Comparison of ENCODE assay signal across 13 cellular contexts in the genomic region with DNA sequence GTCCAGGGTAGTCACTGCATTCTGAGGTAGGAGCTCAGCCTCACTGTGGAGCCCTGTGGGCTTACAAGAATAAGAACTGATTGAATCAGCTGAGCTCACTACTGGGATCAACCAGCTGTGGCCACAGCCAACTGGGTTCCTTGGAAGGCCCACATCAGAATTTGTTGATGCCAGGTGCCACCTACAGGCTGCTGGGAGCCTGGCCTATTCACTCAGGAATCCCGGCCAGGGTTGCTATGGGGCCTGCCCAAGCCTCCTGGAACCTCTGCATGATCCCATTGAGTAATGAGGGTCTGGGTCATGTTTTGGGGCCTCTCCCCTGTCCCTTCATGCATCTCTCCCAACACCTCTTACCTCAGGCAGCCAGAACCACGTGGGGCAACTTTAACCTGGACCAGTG. TPM values are rescaled to one million over a fixed set of nuclear protein-coding genes. Genes with fewer than 3 reads are reported as not detected.
A peak's percentile ranks its signal among the peaks of the same experiment; 100 is the strongest.
DNase-seq lines count a peak whose midpoint lies in the region; ATAC-seq and TF ChIP-seq lines count a peak whose summit lies in the region.
"Had no signal": no experiment of that assay in that cellular context is flagged by ENCODE, and none has a peak within 500 bp of the region (broad histone marks: within the 10 kb centered on the region; RNA-seq: fewer than 3 reads in every experiment).

No MANE protein-coding gene starts in this region.

- TF ChIP-seq POLR2A in adrenal gland (IDR thresholded peaks at IDR 0.05) (no peak), gastrocnemius medialis (IDR thresholded peaks at IDR 0.05) (no peak)

- H3K27me3 ChIP-seq in adrenal gland (no peaks in the 10 kb centered on the region), left lung (no peaks in the 10 kb centered on the region), gastrocnemius medialis (no peaks in the 10 kb centered on the region)
- H3K27me3 ChIP-seq: ovary had no signal

- ATAC-seq in left lung: peak; percentile 58
- ATAC-seq in GM21390 (IDR thresholded peaks at IDR 0.05; ENCODE audit: unreplicated experiment): no peak
- ATAC-seq in gastrocnemius medialis: no peak
- ATAC-seq: activated CD8-positive, alpha-beta memory T cell treated with anti-CD3 and anti-CD28 coated beads, Interleukin-2, amount 10 ng/mL, durations not matched to agents 7 days and 5 days had no signal

- 29 to 80% (median 52%) methylated on average over 1 to 2 of the region's 2 CpGs for WGBS in adrenal gland, 4 donors

- H3K36me3 ChIP-seq in adrenal gland (replicated peaks in 1 of 2) (no peaks in the 10 kb centered on the region), left lung (no peaks in the 10 kb centered on the region), gastrocnemius medialis (no peaks in the 10 kb centered on the region)
- H3K36me3 ChIP-seq: ovary had no signal

- no peak overlapping the region for H3K27ac ChIP-seq in adrenal gland
- H3K27ac ChIP-seq in left lung: no peak overlapping the region
- H3K27ac ChIP-seq in gastrocnemius medialis: no peak overlapping the region
- H3K27ac ChIP-seq: ovary, SK-N-MC had no signal

- in situ Hi-C loops in gastrocnemius medialis (cut with MboI; ENCODE audit: low sequenced_read_pairs in 4 of 4): no loop called here

- intact Hi-C loops in adrenal gland (cut with DNase I): no loop called here
- intact Hi-C loops in left lung (cut with DNase I): no loop called here
- intact Hi-C loops in gastrocnemius medialis (cut with DNase I; ENCODE audit: low total_unique reads): no loop called here

- TF ChIP-seq CTCF in adrenal gland (IDR thresholded peaks at IDR 0.05) (peak in 1 of 6 experiments; percentile 31), left lung (IDR thresholded peaks at IDR 0.05) (no peak), gastrocnemius medialis (IDR thresholded peaks at IDR 0.05 in 4 of 5, conservative IDR thresholded peaks at IDR 0.05 in 1 of 5) (no peak)

- H3K4me3 ChIP-seq in adrenal gland (no peak overlapping the region), left lung (no peak overlapping the region), gastrocnemius medialis (no peak overlapping the region)
- H3K4me3 ChIP-seq: ovary, SK-N-MC had no signal

- H3K4me1 ChIP-seq in adrenal gland (replicated peaks in 1 of 2): no peaks in the 10 kb centered on the region
- H3K4me1 ChIP-seq in left lung: no peaks in the 10 kb centered on the region
- H3K4me1 ChIP-seq in gastrocnemius medialis: no peaks in the 10 kb centered on the region

- DNase-seq in DMS53 treated with DMSO at 0.1 percent for 48 hours (lab: John Stamatoyannopoulos, UW; ENCODE audit: unreplicated experiment) (peak; percentile 9), HPDE6-E6E7 (ENCODE audit: extremely low spot score) (peak; percentile 6), adrenal gland (peak in 6 of 7 donors; percentile 23 to 48 (median 33)), left lung (no peak), T-helper 1 cell (no peak), gastrocnemius medialis (no peak)
- no peak for DNase-seq in activated naive CD4-positive, alpha-beta T cell treated with anti-CD3 and anti-CD28 coated beads, Interleukin-2, amount 50 U/mL, for 16 hours
- DNase-seq: activated CD8-positive, alpha-beta memory T cell treated with anti-CD3 and anti-CD28 coated beads, Interleukin-2, amount 10 ng/mL, durations not matched to agents 7 days and 5 days; caudate nucleus; GF-D8; ovary had no signal

- no peaks in the 10 kb centered on the region for H3K9me3 ChIP-seq in adrenal gland (replicated peaks in 1 of 3)
- H3K9me3 ChIP-seq in left lung: no peaks in the 10 kb centered on the region
- no peaks in the 10 kb centered on the region for H3K9me3 ChIP-seq in gastrocnemius medialis
- H3K9me3 ChIP-seq: ovary had no signal

RNA-seq across cellular contexts. Expression of a gene that starts 53.9 kb away (rescaled TPM):
- total RNA-seq in adrenal gland: 10 to 100 TPM in 2 of 8 donors, 1 to 10 TPM in 4, under 1 TPM in 2; 0.56 to 12.9 (median 3.4) TPM
- polyA plus RNA-seq in adrenal gland: 1 to 10 TPM; 1.9 to 3.1 (median 2.3) TPM
- under 1 TPM in 1 of 2 donors, not detected in 1; 0.06 TPM for total RNA-seq in left lung
- not detected for total RNA-seq in gastrocnemius medialis
- total RNA-seq: activated CD8-positive, alpha-beta memory T cell treated with anti-CD3 and anti-CD28 coated beads, Interleukin-2, amount 10 ng/mL, durations not matched to agents 7 days and 5 days had no signal

RNA-seq across cellular contexts. Expression of a gene that starts 54.6 kb away (rescaled TPM):
- total RNA-seq in adrenal gland (100 to 1,000 TPM; 165 to 434 (median 249) TPM), left lung (10 to 100 TPM; 91.9 to 96.6 TPM), gastrocnemius medialis (10 to 100 TPM; 11.4 to 14.4 (median 13.0) TPM)
- 100 to 1,000 TPM in 2 of 3 donors, 10 to 100 TPM in 1; 82.8 to 637 (median 141) TPM for polyA plus RNA-seq in adrenal gland

Comparison
In these comparisons a context has a peak if more than half of its experiments do, and no peak if none do; other contexts are left out.
1. DNase-seq: peak in DMS53 treated with DMSO at 0.1 percent for 48 hours (single experiment), HPDE6-E6E7 (single experiment) and adrenal gland (6 of 7); none in left lung (0 of 2), T-helper 1 cell (0 of 5), gastrocnemius medialis (0 of 2) and activated naive CD4-positive, alpha-beta T cell treated with anti-CD3 and anti-CD28 coated beads, Interleukin-2, amount 50 U/mL, for 16 hours (single experiment).
2. RNA of a gene that starts 54.6 kb away (total RNA-seq): 165 to 434 TPM in adrenal gland and 91.9 to 96.6 TPM in left lung; 11.4 to 14.4 TPM in gastrocnemius medialis; every median in the first group is over 4 times any median in the second.